ENCODE assay signal across 12 cellular contexts in genomic region chr3:15440891-15441290, GRCh38. TPM values are rescaled to one million over a fixed set of nuclear protein-coding genes. Genes with fewer than 3 reads are reported as not detected.
DNase-seq lines count a peak whose midpoint lies in the region; ATAC-seq and TF ChIP-seq lines count a peak whose summit lies in the region.
"Had no signal": no experiment of that assay in that cellular context is flagged by ENCODE, and none has a peak within 500 bp of the region (broad histone marks: within the 10 kb centered on the region; RNA-seq: fewer than 3 reads in every experiment).

No MANE protein-coding gene starts in this region.

- no peaks in the 10 kb centered on the region for H3K27me3 ChIP-seq in foreskin keratinocyte
- no peaks in the 10 kb centered on the region for H3K27me3 ChIP-seq in tibial artery
- no peaks in the 10 kb centered on the region for H3K27me3 ChIP-seq in suprapubic skin

- peak; percentile 24 for ATAC-seq in activated T-helper 17 cell treated with anti-CD3 and anti-CD28 coated beads, Interleukin-2, amount 50 U/mL, for 72 hours (replicated peaks)
- ATAC-seq in foreskin keratinocyte (peak; percentile 83), GM21619 (IDR thresholded peaks at IDR 0.05; ENCODE audit: unreplicated experiment) (no peak)
- ATAC-seq: left ventricle myocardium superior had no signal

- TF ChIP-seq CTCF in foreskin keratinocyte (conservative IDR thresholded peaks at IDR 0.05) (no peak), tibial artery (IDR thresholded peaks at IDR 0.05) (no peak), suprapubic skin (IDR thresholded peaks at IDR 0.05) (no peak)

- H3K4me1 ChIP-seq in foreskin keratinocyte (peaks cover 19% of the 10 kb centered on the region), tibial artery (peaks cover 0 to 12% (median 4%) of the 10 kb centered on the region in 4 donors), suprapubic skin (no peaks in the 10 kb centered on the region)

- H3K27me3 Mint-ChIP-seq in activated naive CD4-positive, alpha-beta T cell treated with anti-CD3 and anti-CD28 coated beads, Interleukin-2, amount 50 U/mL, for 24 hours: no peaks in the 10 kb centered on the region
- no peaks in the 10 kb centered on the region for H3K27me3 Mint-ChIP-seq in activated naive CD4-positive, alpha-beta T cell treated with anti-CD3 and anti-CD28 coated beads for 36 hours (ENCODE audit: low read depth)
- H3K27me3 Mint-ChIP-seq in activated T-helper 17 cell treated with anti-CD3 and anti-CD28 coated beads, Interleukin-2, amount 50 U/mL, for 72 hours: no peaks in the 10 kb centered on the region

- H3K4me3 Mint-ChIP-seq in activated naive CD4-positive, alpha-beta T cell treated with anti-CD3 and anti-CD28 coated beads, Interleukin-2, amount 50 U/mL, for 24 hours: no peak overlapping the region
- H3K4me3 Mint-ChIP-seq in activated naive CD4-positive, alpha-beta T cell treated with anti-CD3 and anti-CD28 coated beads for 36 hours: no peak overlapping the region
- H3K4me3 Mint-ChIP-seq in activated T-helper 17 cell treated with anti-CD3 and anti-CD28 coated beads, Interleukin-2, amount 50 U/mL, for 72 hours: no peak overlapping the region

- no peaks in the 10 kb centered on the region for H3K9me3 ChIP-seq in tibial artery
- no peaks in the 10 kb centered on the region for H3K9me3 ChIP-seq in suprapubic skin

- H3K27ac ChIP-seq in foreskin keratinocyte: no peak overlapping the region
- peak overlapping the region; percentile 38 to 57 for H3K27ac ChIP-seq in tibial artery
- no peak overlapping the region for H3K27ac ChIP-seq in suprapubic skin

- H3K36me3 ChIP-seq in tibial artery (peaks cover 44 to 69% (median 47%) of the 10 kb centered on the region in 3 donors), suprapubic skin (peaks cover 71% of the 10 kb centered on the region)

- 53% methylated on average over 4 of the region's 4 CpGs for WGBS in suprapubic skin

- H3K4me3 ChIP-seq in tibial artery (no peak overlapping the region), suprapubic skin (no peak overlapping the region)

- intact Hi-C loops in activated naive CD4-positive, alpha-beta T cell treated with anti-CD3 and anti-CD28 coated beads for 36 hours (cut with micrococcal nuclease): no loop called here
- intact Hi-C loops in tibial artery (cut with DNase I; ENCODE audit: low total_unique reads) (no loop called here), cardiac septum (cut with DNase I) (no loop called here)

- CTCF ChIA-PET in activated naive CD4-positive, alpha-beta T cell treated with anti-CD3 and anti-CD28 coated beads for 36 hours (lab: Charles Lee): interaction anchor here (0.6 kb wide), 1 partner anchor 900 kb away, joined by 3 read pairs; no protein-coding TSS in a partner anchor

- TF ChIP-seq POLR2A in suprapubic skin (IDR thresholded peaks at IDR 0.05): no peak

- no peak for TF ChIP-seq EP300 in suprapubic skin (IDR thresholded peaks at IDR 0.05)

- peaks cover 12% of the 10 kb centered on the region for H3K36me3 Mint-ChIP-seq in activated naive CD4-positive, alpha-beta T cell treated with anti-CD3 and anti-CD28 coated beads, Interleukin-2, amount 50 U/mL, for 24 hours
- H3K36me3 Mint-ChIP-seq in activated naive CD4-positive, alpha-beta T cell treated with anti-CD3 and anti-CD28 coated beads for 36 hours (ENCODE audit: low read depth): peaks cover 46% of the 10 kb centered on the region
- peaks cover 92% of the 10 kb centered on the region for H3K36me3 Mint-ChIP-seq in activated T-helper 17 cell treated with anti-CD3 and anti-CD28 coated beads, Interleukin-2, amount 50 U/mL, for 72 hours (ENCODE audit: low read depth)

- peak overlapping the region; percentile 77 for H3K27ac Mint-ChIP-seq in activated naive CD4-positive, alpha-beta T cell treated with anti-CD3 and anti-CD28 coated beads, Interleukin-2, amount 50 U/mL, for 24 hours
- H3K27ac Mint-ChIP-seq in activated naive CD4-positive, alpha-beta T cell treated with anti-CD3 and anti-CD28 coated beads for 36 hours: no peak overlapping the region
- peak overlapping the region; percentile 70 for H3K27ac Mint-ChIP-seq in activated T-helper 17 cell treated with anti-CD3 and anti-CD28 coated beads, Interleukin-2, amount 50 U/mL, for 72 hours

- H3K4me1 Mint-ChIP-seq in activated naive CD4-positive, alpha-beta T cell treated with anti-CD3 and anti-CD28 coated beads, Interleukin-2, amount 50 U/mL, for 24 hours: peaks cover 9% of the 10 kb centered on the region
- H3K4me1 Mint-ChIP-seq in activated naive CD4-positive, alpha-beta T cell treated with anti-CD3 and anti-CD28 coated beads for 36 hours (ENCODE audit: low read depth): peaks cover 1% of the 10 kb centered on the region
- peaks cover 10% of the 10 kb centered on the region for H3K4me1 Mint-ChIP-seq in activated T-helper 17 cell treated with anti-CD3 and anti-CD28 coated beads, Interleukin-2, amount 50 U/mL, for 72 hours

- no peak for DNase-seq in activated naive CD4-positive, alpha-beta T cell treated with anti-CD3 and anti-CD28 coated beads for 36 hours
- DNase-seq in foreskin keratinocyte (peak; percentile 66 to 75), tibial artery (peak in 1 of 2 donors; percentile 19), suprapubic skin (ENCODE audit: low spot score in 2 of 2) (no peak), cardiac septum (ENCODE audit: low spot score) (no peak)
- DNase-seq: activated effector memory CD4-positive, alpha-beta T cell treated with Interleukin-2 at 50 U/mL for 16 hours; left ventricle myocardium superior; NCI-H1694 treated with DMSO at 0.1 percent for 48 hours; occipital lobe had no signal

- H3K9me3 Mint-ChIP-seq in activated naive CD4-positive, alpha-beta T cell treated with anti-CD3 and anti-CD28 coated beads, Interleukin-2, amount 50 U/mL, for 24 hours: no peaks in the 10 kb centered on the region
- H3K9me3 Mint-ChIP-seq in activated naive CD4-positive, alpha-beta T cell treated with anti-CD3 and anti-CD28 coated beads for 36 hours: no peaks in the 10 kb centered on the region
- no peaks in the 10 kb centered on the region for H3K9me3 Mint-ChIP-seq in activated T-helper 17 cell treated with anti-CD3 and anti-CD28 coated beads, Interleukin-2, amount 50 U/mL, for 72 hours

RNA-seq across cellular contexts. Expression of gene EAF1, which starts 13.5 kb away (rescaled TPM):
- total RNA-seq in activated naive CD4-positive, alpha-beta T cell treated with anti-CD3 and anti-CD28 coated beads for 36 hours: 10 to 100 TPM; 19.5 to 20.6 TPM
- 10 to 100 TPM; 31.5 to 37.0 TPM for total RNA-seq in activated T-helper 17 cell treated with anti-CD3 and anti-CD28 coated beads, Interleukin-2, amount 50 U/mL, for 72 hours
- total RNA-seq in foreskin keratinocyte: 18.0 and 18.9 TPM in 2 replicates
- polyA plus RNA-seq in foreskin keratinocyte: 4.3 and 5.0 TPM in 2 replicates
- total RNA-seq in suprapubic skin: 10 to 100 TPM; 33.4 to 52.3 (median 42.7) TPM
- total RNA-seq in cardiac septum: 10.3 TPM

RNA-seq across cellular contexts. Expression of gene METTL6, which starts 13.5 kb away (rescaled TPM):
- total RNA-seq in activated naive CD4-positive, alpha-beta T cell treated with anti-CD3 and anti-CD28 coated beads for 36 hours: 10 to 100 TPM; 12.5 to 14.0 TPM
- 10 to 100 TPM; 16.5 to 19.7 TPM for total RNA-seq in activated T-helper 17 cell treated with anti-CD3 and anti-CD28 coated beads, Interleukin-2, amount 50 U/mL, for 72 hours
- total RNA-seq in foreskin keratinocyte (16.7 and 18.1 TPM in 2 replicates), suprapubic skin (10 to 100 TPM in 3 of 4 donors, 1 to 10 TPM in 1; 6.8 to 16.3 (median 12.0) TPM), cardiac septum (11.7 TPM)
- 12.9 and 15.4 TPM in 2 replicates for polyA plus RNA-seq in foreskin keratinocyte

Comparison
In these comparisons a context has a peak if more than half of its experiments do, and no peak if none do; other contexts are left out.
1. DNase-seq: peak in foreskin keratinocyte (2 of 2); none in activated naive CD4-positive, alpha-beta T cell treated with anti-CD3 and anti-CD28 coated beads for 36 hours (single experiment), suprapubic skin (0 of 2) and cardiac septum (single experiment).
2. H3K27ac ChIP-seq: peak in tibial artery (2 of 2); none in foreskin keratinocyte (single experiment) and suprapubic skin (single experiment).